18 cellular contexts compared by ENCODE assay signal in the genomic region with DNA sequence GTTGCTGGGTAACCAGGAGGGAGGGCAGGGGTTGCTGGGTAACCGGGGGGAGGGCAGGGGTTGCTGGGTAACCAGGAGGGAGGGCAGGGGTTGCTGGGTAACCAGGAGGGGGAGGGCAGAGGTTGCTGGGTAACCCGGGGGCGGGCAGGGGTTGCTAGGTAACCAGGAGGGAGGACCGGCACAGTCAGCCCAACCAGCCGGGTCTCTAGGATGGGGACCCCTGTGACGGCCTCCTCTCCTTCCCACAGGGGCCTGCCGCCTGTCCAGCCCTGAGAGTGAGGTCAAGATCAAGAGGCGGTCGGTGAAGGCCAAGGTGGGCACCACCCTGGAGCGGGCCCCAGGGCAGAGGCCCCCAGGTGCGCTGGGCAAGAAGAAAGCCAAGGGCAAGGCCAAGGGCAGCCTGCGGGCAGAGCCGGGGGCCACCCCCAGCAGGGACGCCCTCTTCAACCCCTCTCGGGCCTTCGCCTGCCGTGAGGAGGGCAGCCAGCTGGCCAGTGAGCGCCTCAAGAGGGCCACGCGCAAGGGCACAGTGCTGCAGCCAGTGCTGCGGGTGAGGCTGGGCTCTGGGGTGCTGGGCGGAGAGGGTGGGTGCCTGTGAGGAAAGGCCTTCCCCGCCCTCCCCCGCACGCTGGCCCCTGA.
"Had no signal": no experiment of that assay in that cellular context is flagged by ENCODE, and none has a peak within 500 bp of the region (broad histone marks: within the 10 kb centered on the region; RNA-seq: fewer than 3 reads in every experiment).

No MANE protein-coding gene starts in this region.

- H3K9ac ChIP-seq: neural progenitor cell had no signal

- H3K4me3 Mint-ChIP-seq: activated T-cell treated with anti-CD3 and anti-CD28 coated beads, Interleukin-2, amount 50 U/mL, for 24 hours; neural progenitor cell had no signal

- H2AFZ ChIP-seq: neural progenitor cell had no signal

- H3K4me1 ChIP-seq: gastrocnemius medialis, lower lobe of right lung, testis had no signal

- H3K27ac Mint-ChIP-seq: activated naive CD4-positive, alpha-beta T cell treated with anti-CD3 and anti-CD28 coated beads, Interleukin-2, amount 50 U/mL, for 72 hours; activated T-cell treated with anti-CD3 and anti-CD28 coated beads, Interleukin-2, amount 50 U/mL, for 24 hours; neural progenitor cell had no signal

- DNase-seq: activated CD4-positive, alpha-beta T cell treated with anti-CD3 and anti-CD28 coated beads, Interleukin-2, amount 50 U/mL, for 4 hours; activated CD4-positive, CD25-positive, alpha-beta regulatory T cell treated with anti-CD3 and anti-CD28 coated beads, Interleukin-2, amount 50 U/mL, for 72 hours; activated effector memory CD4-positive, alpha-beta T cell treated with Interleukin-2 at 50 U/mL for 16 hours; activated T-cell treated with anti-CD3 and anti-CD28 coated beads, Interleukin-2, amount 50 U/mL, for 24 hours; dorsolateral prefrontal cortex; gastrocnemius medialis; heart left ventricle; lower lobe of right lung; midbrain; ovary; stimulated activated CD4-positive, alpha-beta T cell treated with anti-CD3 and anti-CD28 coated beads, Interleukin-2, amount 100 ng/mL, for 24 hours; stomach; testis had no signal

- H3K36me3 ChIP-seq: neural progenitor cell, ovary had no signal

- H3K36me3 Mint-ChIP-seq: activated naive CD4-positive, alpha-beta T cell treated with anti-CD3 and anti-CD28 coated beads, Interleukin-2, amount 50 U/mL, for 72 hours; immature natural killer cell had no signal

- H3K4me3 ChIP-seq: lower lobe of right lung, neural progenitor cell, ovary, stomach, testis had no signal

- ATAC-seq: gastrocnemius medialis, lower lobe of right lung, sciatic nerve had no signal

- H3K27ac ChIP-seq: lower lobe of right lung, neural progenitor cell, ovary, stomach, testis had no signal

- H3K9me3 ChIP-seq: gastrocnemius medialis, heart left ventricle, lower lobe of right lung, ovary, stomach, testis, upper lobe of left lung had no signal

- H3K9me3 Mint-ChIP-seq: activated naive CD4-positive, alpha-beta T cell treated with anti-CD3 and anti-CD28 coated beads, Interleukin-2, amount 50 U/mL, for 72 hours; activated T-cell treated with anti-CD3 and anti-CD28 coated beads, Interleukin-2, amount 50 U/mL, for 24 hours; immature natural killer cell had no signal

- H3K27me3 ChIP-seq: dorsolateral prefrontal cortex, gastrocnemius medialis, heart left ventricle, neural progenitor cell, ovary, stomach, testis, upper lobe of left lung had no signal
